Comparison of ENCODE assay signal across 9 cellular contexts in genomic region chr17:2174471-2175293, GRCh38.
DNase-seq lines count a peak whose midpoint lies in the region; ATAC-seq, FAIRE-seq and TF ChIP-seq lines count a peak whose summit lies in the region.
"Had no signal": no experiment of that assay in that cellular context is flagged by ENCODE, and none has a peak within 500 bp of the region (broad histone marks: within the 10 kb centered on the region; RNA-seq: fewer than 3 reads in every experiment).

No MANE protein-coding gene starts in this region.

- H3K4me2 ChIP-seq in A549: peak overlapping the region; percentile 50
- peak overlapping the region; percentile 84 for H3K4me2 ChIP-seq in endothelial cell of umbilical vein (ENCODE audit: insufficient read depth, low read length)

- TF ChIP-seq CTCF in A549 (IDR thresholded peaks at IDR 0.05): no peak
- TF ChIP-seq CTCF in endothelial cell of umbilical vein (IDR thresholded peaks at IDR 0.05; ENCODE audit: extremely low read depth in 1 of 2, insufficient read depth in 1 of 2, low read depth in 1 of 2, low read length in 2 of 2): peak; percentile 16 to 40
- TF ChIP-seq CTCF in CD4-positive, alpha-beta T cell (IDR thresholded peaks at IDR 0.05): no peak

- H3K4me1 Mint-ChIP-seq in CD4-positive, alpha-beta T cell (ENCODE audit: low read depth): no peaks in the 10 kb centered on the region
- peaks cover 15% of the 10 kb centered on the region for H3K4me1 Mint-ChIP-seq in stimulated activated naive CD8-positive, alpha-beta T cell treated with anti-CD3 and anti-CD28 coated beads, Interleukin-15, amount 100 ng/mL, for 72 hours

- FAIRE-seq in A549 (lab: Jason Lieb, UNC): no peak
- peak; percentile 93 for FAIRE-seq in endothelial cell of umbilical vein (lab: Jason Lieb, UNC)
- FAIRE-seq in frontal cortex (lab: Jason Lieb, UNC): no peak

- TF ChIP-seq EP300 in A549 (IDR thresholded peaks at IDR 0.05): no peak

- 49% methylated on average over 24 of the region's 24 CpGs for WGBS in A549 (ENCODE audit: missing lambda C conversion rate)

- H3K4me1 ChIP-seq in A549 (peaks cover 37% of the 10 kb centered on the region), endothelial cell of umbilical vein (ENCODE audit: control insufficient read depth, extremely low read depth, insufficient read depth, low read length) (peaks cover 83% of the 10 kb centered on the region), muscle layer of colon (ENCODE audit: insufficient read depth, low read length) (peaks cover 84% of the 10 kb centered on the region)

- H3K27ac ChIP-seq in A549 (peak overlapping the region in 1 of 2 experiments; percentile 67; a peak in 3 of 6 replicates), endothelial cell of umbilical vein (ENCODE audit: insufficient read depth, low read depth, low read length) (peak overlapping the region; percentile 94), muscle layer of colon (ENCODE audit: low read depth, low read length) (peak overlapping the region; percentile 72)
- no peak overlapping the region for H3K27ac ChIP-seq in CD4-positive, alpha-beta T cell (ENCODE audit: low read depth, low read length)

- no peak overlapping the region for H3K27ac Mint-ChIP-seq in CD4-positive, alpha-beta T cell
- H3K27ac Mint-ChIP-seq in stimulated activated naive CD8-positive, alpha-beta T cell treated with anti-CD3 and anti-CD28 coated beads, Interleukin-15, amount 100 ng/mL, for 72 hours: no peak overlapping the region
- H3K27ac Mint-ChIP-seq: T-helper 1 cell treated with Interleukin-12 subunit alpha and Interleukin-12 subunit beta and Interleukin-4 antibody, amounts not matched to agents 30 μg/mL and 1 μg/mL, for 36 hours had no signal

- BruUV-seq in endothelial cell of umbilical vein (replicated peaks; lab: Mats Ljungman, UMichigan): no TSS peak

- H3K9me3 Mint-ChIP-seq in CD4-positive, alpha-beta T cell: no peaks in the 10 kb centered on the region
- H3K9me3 Mint-ChIP-seq in stimulated activated naive CD8-positive, alpha-beta T cell treated with anti-CD3 and anti-CD28 coated beads, Interleukin-15, amount 100 ng/mL, for 72 hours: no peaks in the 10 kb centered on the region
- H3K9me3 Mint-ChIP-seq: T-helper 1 cell treated with Interleukin-12 subunit alpha and Interleukin-12 subunit beta and Interleukin-4 antibody, amounts not matched to agents 30 μg/mL and 1 μg/mL, for 36 hours had no signal

- dilution Hi-C loops in endothelial cell of umbilical vein (cut with MboI; ENCODE audit: extremely low pct_ligation_motif_present, low sequenced_read_pairs): no loop called here

- peaks cover 78% of the 10 kb centered on the region for H3K36me3 Mint-ChIP-seq in CD4-positive, alpha-beta T cell (ENCODE audit: low read depth)

- POLR2A ChIA-PET in A549 (lab: Yijun Ruan, JAX): no interaction called here
- POLR2A ChIA-PET in endothelial cell of umbilical vein (lab: Charles Lee): interaction anchor here (0.9 to 1.4 kb wide), 3 partner anchors 84 to 119 kb away, joined by 4 to 5 read pairs (median 4); partner anchors contain the start of gene HIC1
- POLR2A ChIA-PET in CD4-positive, alpha-beta T cell (lab: Charles Lee): no interaction called here

- H3K27me3 Mint-ChIP-seq in CD4-positive, alpha-beta T cell: no peaks in the 10 kb centered on the region
- no peaks in the 10 kb centered on the region for H3K27me3 Mint-ChIP-seq in stimulated activated naive CD8-positive, alpha-beta T cell treated with anti-CD3 and anti-CD28 coated beads, Interleukin-15, amount 100 ng/mL, for 72 hours

- no peaks in the 10 kb centered on the region for H3K27me3 ChIP-seq in endothelial cell of umbilical vein (ENCODE audit: control insufficient read depth in 2 of 2, insufficient read depth in 2 of 2, low read length in 2 of 2)
- H3K27me3 ChIP-seq in muscle layer of colon (ENCODE audit: control insufficient read depth in 1 of 2, insufficient read depth in 2 of 2, low read length in 2 of 2): no peaks in the 10 kb centered on the region
- H3K27me3 ChIP-seq in CD4-positive, alpha-beta T cell (ENCODE audit: control insufficient read depth, insufficient read depth, low read length): no peaks in the 10 kb centered on the region

- peak; percentile 31 to 74; a peak in 3 of 6 replicates for ATAC-seq in A549
- ATAC-seq in CD4-positive, alpha-beta T cell (ENCODE audit: poor library complexity): no peak
- no peak for ATAC-seq in stimulated activated naive CD8-positive, alpha-beta T cell treated with anti-CD3 and anti-CD28 coated beads, Interleukin-15, amount 100 ng/mL, for 72 hours

- H3K9me3 ChIP-seq in A549 (no peaks in the 10 kb centered on the region), endothelial cell of umbilical vein (replicated peaks; ENCODE audit: control insufficient read depth, insufficient read depth, low read length) (no peaks in the 10 kb centered on the region), muscle layer of colon (ENCODE audit: low read length) (no peaks in the 10 kb centered on the region)
- H3K9me3 ChIP-seq in CD4-positive, alpha-beta T cell (ENCODE audit: control insufficient read depth, low read length): no peaks in the 10 kb centered on the region

- TF ChIP-seq POLR2A in A549 (IDR thresholded peaks at IDR 0.05; ENCODE audit: low read length) (no peak), endothelial cell of umbilical vein (IDR thresholded peaks at IDR 0.05; ENCODE audit: low read depth, low read length) (peak; percentile 63)

- intact Hi-C loops in endothelial cell of umbilical vein (cut with micrococcal nuclease): loop anchor here (1.0 kb wide), 2 partner anchors 18 to 83 kb away; no protein-coding TSS in a partner anchor
- intact Hi-C loops in CD4-positive, alpha-beta T cell (cut with DNase I, micrococcal nuclease): no loop called here

- H3K79me2 ChIP-seq in endothelial cell of umbilical vein (ENCODE audit: control insufficient read depth, insufficient read depth, low read length): no peaks in the 10 kb centered on the region

- no peaks in the 10 kb centered on the region for H3K9me1 ChIP-seq in endothelial cell of umbilical vein (replicated peaks; ENCODE audit: control insufficient read depth, extremely low read depth, insufficient read depth, low read length)

- H3K36me3 ChIP-seq in endothelial cell of umbilical vein (ENCODE audit: control insufficient read depth in 2 of 2, extremely low read depth in 1 of 2, insufficient read depth in 2 of 2, low read length in 2 of 2) (no peaks in the 10 kb centered on the region), muscle layer of colon (ENCODE audit: insufficient read depth, low read length) (peaks cover 13% of the 10 kb centered on the region)

- H3K9ac ChIP-seq in endothelial cell of umbilical vein (replicated peaks; ENCODE audit: extremely low read depth, insufficient read depth, low read length): peak overlapping the region; percentile 96
- no peak overlapping the region for H3K9ac ChIP-seq in muscle layer of colon (ENCODE audit: low read length)

- no peak overlapping the region for H2AFZ ChIP-seq in endothelial cell of umbilical vein (ENCODE audit: low read depth, low read length)

- no peaks in the 10 kb centered on the region for H4K20me1 ChIP-seq in endothelial cell of umbilical vein (replicated peaks; ENCODE audit: control insufficient read depth, extremely low read depth, insufficient read depth, low read length)

- H3K4me3 ChIP-seq in A549: no peak overlapping the region
- H3K4me3 ChIP-seq in endothelial cell of umbilical vein (replicated peaks in 1 of 3; ENCODE audit: insufficient read depth in 1 of 3, low read depth in 1 of 3, low read length in 3 of 3): peak overlapping the region in 1 of 3 experiments; percentile 19
- H3K4me3 ChIP-seq in muscle layer of colon (ENCODE audit: low read depth in 1 of 2, low read length in 2 of 2): peak overlapping the region in 1 of 2 donors; percentile 41

- no peak overlapping the region for H3K4me3 Mint-ChIP-seq in CD4-positive, alpha-beta T cell
- no peak overlapping the region for H3K4me3 Mint-ChIP-seq in stimulated activated naive CD8-positive, alpha-beta T cell treated with anti-CD3 and anti-CD28 coated beads, Interleukin-15, amount 100 ng/mL, for 72 hours
- H3K4me3 Mint-ChIP-seq: T-helper 1 cell treated with Interleukin-12 subunit alpha and Interleukin-12 subunit beta and Interleukin-4 antibody, amounts not matched to agents 30 μg/mL and 1 μg/mL, for 36 hours had no signal

- TF ChIP-seq RAD21 in A549 (conservative IDR thresholded peaks at IDR 0.05 in 1 of 2, IDR thresholded peaks at IDR 0.05 in 1 of 2): no peak

- CTCF ChIA-PET in A549 (lab: Yijun Ruan, JAX): interaction anchor here (0.6 to 1.6 kb wide), 6 partner anchors 9 to 119 kb away, joined by 3 to 5 read pairs (median 4); partner anchors contain the start of gene HIC1
- CTCF ChIA-PET in endothelial cell of umbilical vein (lab: Charles Lee): interaction anchor here (0.8 to 4.9 kb wide), 15 partner anchors 11 to 119 kb away, joined by 3 to 25 read pairs (median 4); partner anchors contain the start of gene HIC1
- CTCF ChIA-PET in CD4-positive, alpha-beta T cell (lab: Charles Lee): no interaction called here

- DNase-seq in A549 (ENCODE audit: low read depth in 1 of 2, low spot score in 1 of 2) (peak in 1 of 2 experiments; percentile 62), NCI-H2227 treated with DMSO at 0.1 percent for 48 hours (lab: John Stamatoyannopoulos, UW) (peak; percentile 10), endothelial cell of umbilical vein (ENCODE audit: low read depth, low spot score) (peak; percentile 98), frontal cortex (ENCODE audit: low spot score in 2 of 2) (no peak), COLO668 (lab: John Stamatoyannopoulos, UW; ENCODE audit: unreplicated experiment) (no peak)
- DNase-seq in CD4-positive, alpha-beta T cell: no peak
- DNase-seq in stimulated activated naive CD8-positive, alpha-beta T cell treated with anti-CD3 and anti-CD28 coated beads, Interleukin-15, amount 100 ng/mL, for 72 hours: no peak

TF ChIP-seq in A549, 52 proteins besides CTCF, POLR2A, EP300 and RAD21 (continues in another document):
- no peak for TF ChIP-seq MAZ (IDR thresholded peaks at IDR 0.05; ENCODE audit: borderline replicate concordance, low read depth, low read length)
- no peak for TF ChIP-seq MAX (IDR thresholded peaks at IDR 0.05)
- TF ChIP-seq HOXA7 (CRISPR knock-in tag; IDR thresholded peaks at IDR 0.05): no peak
- no peak for TF ChIP-seq RFX5 (IDR thresholded peaks at IDR 0.05)
- no peak for TF ChIP-seq ZC3H11A (IDR thresholded peaks at IDR 0.05)
- TF ChIP-seq HEYL (CRISPR knock-in tag; IDR thresholded peaks at IDR 0.05): no peak

TF ChIP-seq in endothelial cell of umbilical vein, 7 proteins besides CTCF, POLR2A, EP300 and RAD21 (continues in another document):
- TF ChIP-seq EZH2 (IDR thresholded peaks at IDR 0.05; ENCODE audit: borderline replicate concordance, low read depth, low read length, severe bottlenecking): no peak
- no peak for TF ChIP-seq MYC (IDR thresholded peaks at IDR 0.05; ENCODE audit: low read depth, low read length)
- peak; percentile 85 for TF ChIP-seq GATA2 (IDR thresholded peaks at IDR 0.05; ENCODE audit: insufficient read depth, insufficient read length, low read depth, low read length)
- TF ChIP-seq JUN (IDR thresholded peaks at IDR 0.05; ENCODE audit: borderline replicate concordance, insufficient read depth, insufficient read length, low read depth): peak; percentile 57
- TF ChIP-seq MAX (IDR thresholded peaks at IDR 0.05; ENCODE audit: insufficient read depth, insufficient read length): peak; percentile 6

Comparison
In these comparisons a context has a peak if more than half of its experiments do, and no peak if none do; other contexts are left out.
1. ATAC-seq: peak in A549 (2 of 2); none in CD4-positive, alpha-beta T cell (single experiment) and stimulated activated naive CD8-positive, alpha-beta T cell treated with anti-CD3 and anti-CD28 coated beads, Interleukin-15, amount 100 ng/mL, for 72 hours (single experiment).
2. DNase-seq: peak in NCI-H2227 treated with DMSO at 0.1 percent for 48 hours (single experiment) and endothelial cell of umbilical vein (single experiment); none in CD4-positive, alpha-beta T cell (0 of 10), stimulated activated naive CD8-positive, alpha-beta T cell treated with anti-CD3 and anti-CD28 coated beads, Interleukin-15, amount 100 ng/mL, for 72 hours (0 of 2), frontal cortex (0 of 2) and COLO668 (single experiment).
3. CTCF ChIP-seq: peak in endothelial cell of umbilical vein (2 of 2); none in A549 (single experiment) and CD4-positive, alpha-beta T cell (single experiment).